In the genomic region with DNA sequence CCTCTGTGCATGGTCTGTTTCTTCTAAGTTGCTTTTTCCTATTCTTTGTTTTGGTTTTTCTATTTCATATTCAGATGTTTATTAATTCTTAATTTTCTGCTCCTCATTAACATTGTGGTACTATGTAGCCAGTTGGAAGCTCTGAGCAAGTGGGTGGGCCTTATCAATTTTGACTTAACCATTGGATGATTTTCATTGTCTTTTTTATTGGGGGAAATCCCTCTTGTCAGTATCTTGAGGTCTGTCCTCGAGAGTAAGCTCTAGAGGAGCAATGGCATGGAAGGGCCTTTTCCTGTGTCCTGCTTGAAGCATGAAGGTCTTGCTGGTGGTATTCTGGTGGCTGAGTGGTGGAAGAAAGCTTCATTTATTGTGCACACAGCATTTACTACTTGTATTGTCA, we compare ENCODE assay signal across 7 cellular contexts. TPM values are rescaled to one million over a fixed set of nuclear protein-coding genes. Genes with fewer than 3 reads are reported as not detected.
DNase-seq lines count a peak whose midpoint lies in the region; ATAC-seq, FAIRE-seq and TF ChIP-seq lines count a peak whose summit lies in the region.
"Not testable (repeated sequence)": the region's sequence is repeated elsewhere in the genome, so short reads cannot be mapped to it uniquely, and the experiment has no call there.

No MANE protein-coding gene starts in this region.

- CTCF ChIA-PET in OCI-LY7 (lab: Charles Lee; ENCODE audit: unreplicated experiment) = not testable (repeated sequence)
- CTCF ChIA-PET in activated CD4-positive, alpha-beta T cell treated with anti-CD3 and anti-CD28 coated beads for 36 hours (lab: Charles Lee) = interaction anchor here (0.8 kb wide), 1 partner anchor 18 kb away, joined by 3 read pairs; no protein-coding TSS in a partner anchor
- CTCF ChIA-PET in GM12878 (lab: Yijun Ruan, JAX) = interaction anchor here (1.0 to 3.3 kb wide), 5 partner anchors 18 to 56 kb away, joined by 3 to 12 read pairs (median 5); no protein-coding TSS in a partner anchor

- TF ChIP-seq RAD21 in GM12878 (IDR thresholded peaks at IDR 0.05; ENCODE audit: insufficient read depth, low read depth, low read length) = not testable (repeated sequence)

- H3K4me2 ChIP-seq in DOHH2 (ENCODE audit: low read length) (peak overlapping the region; percentile 80), OCI-LY7 (ENCODE audit: low read length) (peak overlapping the region; percentile 63), GM12878 (ENCODE audit: control insufficient read depth, insufficient read depth) (peak overlapping the region; percentile 97)
- H3K4me2 ChIP-seq in trophoblast cell (ENCODE audit: low read length) = not testable (repeated sequence)

- peak overlapping the region; percentile 51 for H3K4me3 Mint-ChIP-seq in activated CD4-positive, alpha-beta T cell treated with anti-CD3 and anti-CD28 coated beads for 36 hours
- peak overlapping the region; percentile 72 for H3K4me3 Mint-ChIP-seq in activated T-helper 17 cell treated with anti-CD3 and anti-CD28 coated beads, Interleukin-2, amount 50 U/mL, for 72 hours
- H3K4me3 Mint-ChIP-seq in memory B cell = peak overlapping the region; percentile 72

- H3K9ac ChIP-seq in GM12878 (ENCODE audit: control insufficient read depth, insufficient read depth, low read length); trophoblast cell (ENCODE audit: low read length): not testable (repeated sequence)

- H3K4ac ChIP-seq in trophoblast cell (ENCODE audit: low read depth, low read length) = peak overlapping the region; percentile 83

- in situ Hi-C loops in GM12878 (cut with MboI) = not testable (repeated sequence)

- not testable (repeated sequence) for H3K23ac ChIP-seq in trophoblast cell (ENCODE audit: low read length)

- H3K9me3 ChIP-seq in DOHH2 (ENCODE audit: control insufficient read depth, insufficient read depth, low read length); OCI-LY7 (ENCODE audit: low read length); GM12878 (replicated peaks; ENCODE audit: control insufficient read depth, insufficient read depth, low read length); trophoblast cell (ENCODE audit: insufficient read depth, low read depth, low read length): not testable (repeated sequence)

- not testable (repeated sequence) for H2BK5ac ChIP-seq in trophoblast cell (ENCODE audit: low read depth, low read length, poor library complexity)

- peak overlapping the region; percentile 66 for H3K27ac ChIP-seq in DOHH2 (ENCODE audit: low read depth, low read length)
- peak overlapping the region; percentile 50 for H3K27ac ChIP-seq in OCI-LY7 (ENCODE audit: low read depth, low read length, poor library complexity, severe bottlenecking)
- H3K27ac ChIP-seq in GM12878 (ENCODE audit: control insufficient read depth, insufficient read depth) = peak overlapping the region; percentile 33; the same call in 1 of the 2 replicates
- not testable (repeated sequence) for H3K27ac ChIP-seq in trophoblast cell (ENCODE audit: low read depth, low read length)

- peaks cover 59% of the 10 kb centered on the region for H3K4me1 Mint-ChIP-seq in activated CD4-positive, alpha-beta T cell treated with anti-CD3 and anti-CD28 coated beads for 36 hours
- peaks cover 35% of the 10 kb centered on the region for H3K4me1 Mint-ChIP-seq in activated T-helper 17 cell treated with anti-CD3 and anti-CD28 coated beads, Interleukin-2, amount 50 U/mL, for 72 hours
- H3K4me1 Mint-ChIP-seq in memory B cell = peaks cover 39% of the 10 kb centered on the region

- not testable (repeated sequence) for DNase-seq in OCI-LY7 (ENCODE audit: low spot score); activated CD4-positive, alpha-beta T cell treated with anti-CD3 and anti-CD28 coated beads for 36 hours; GM12878 (ENCODE audit: low read depth, low spot score); memory B cell (ENCODE audit: low spot score in 2 of 2); trophoblast cell

- not testable (repeated sequence) for H3K27me3 ChIP-seq in DOHH2 (ENCODE audit: control insufficient read depth, low read length); GM12878 (replicated peaks in 1 of 2; ENCODE audit: control insufficient read depth in 2 of 2, insufficient read depth in 2 of 2, low read length in 1 of 2); trophoblast cell (ENCODE audit: insufficient read depth, low read length)

- H3K79me1 ChIP-seq in trophoblast cell (ENCODE audit: low read length) = not testable (repeated sequence)

- peaks cover 33% of the 10 kb centered on the region for H3K36me3 Mint-ChIP-seq in activated CD4-positive, alpha-beta T cell treated with anti-CD3 and anti-CD28 coated beads for 36 hours (ENCODE audit: low read depth)
- peaks cover 30% of the 10 kb centered on the region for H3K36me3 Mint-ChIP-seq in activated T-helper 17 cell treated with anti-CD3 and anti-CD28 coated beads, Interleukin-2, amount 50 U/mL, for 72 hours (ENCODE audit: low read depth)
- peaks cover 10% of the 10 kb centered on the region for H3K36me3 Mint-ChIP-seq in memory B cell

- RAD21 ChIA-PET in GM12878 (lab: Charles Lee; ENCODE audit: unreplicated experiment) = interaction anchor here (0.7 to 1.1 kb wide), 2 partner anchors 16 to 32 kb away, joined by 3 read pairs; a partner anchor contains a TSS

- SMC1A ChIA-PET in GM12878 (lab: Charles Lee; ENCODE audit: uncharacterized antibody, unreplicated experiment) = interaction anchor here (0.8 to 1.7 kb wide), 6 partner anchors 20 to 57 kb away, joined by 3 to 5 read pairs (median 4); no protein-coding TSS in a partner anchor

- H3K18ac ChIP-seq in trophoblast cell (ENCODE audit: low read length) = not testable (repeated sequence)

- H3K14ac ChIP-seq in trophoblast cell (ENCODE audit: low read length) = not testable (repeated sequence)

- not testable (repeated sequence) for H4K12ac ChIP-seq in trophoblast cell (ENCODE audit: low read depth, low read length)

- not testable (repeated sequence) for H3K9me2 ChIP-seq in DOHH2 (replicated peaks; ENCODE audit: control insufficient read depth, low read length); OCI-LY7 (ENCODE audit: insufficient read depth, low read length)

- POLR2A ChIA-PET in OCI-LY7 (lab: Charles Lee) = interaction anchor here (0.6 to 1.2 kb wide), 5 partner anchors 11 to 229 kb away, joined by 3 to 4 read pairs (median 3); no protein-coding TSS in a partner anchor
- POLR2A ChIA-PET in activated CD4-positive, alpha-beta T cell treated with anti-CD3 and anti-CD28 coated beads for 36 hours (lab: Charles Lee) = not testable (repeated sequence)
- POLR2A ChIA-PET in GM12878 (lab: Charles Lee) = interaction anchor here (1.1 kb wide), 1 partner anchor 38 kb away, joined by 6 read pairs; no protein-coding TSS in a partner anchor

- not testable (repeated sequence) for TF ChIP-seq CTCF in DOHH2 (IDR thresholded peaks at IDR 0.05; ENCODE audit: low read depth, low read length, poor library complexity, severe bottlenecking); OCI-LY7 (conservative IDR thresholded peaks at IDR 0.05; ENCODE audit: low read length); GM12878 (IDR thresholded peaks at IDR 0.05 in 2 of 3, conservative IDR thresholded peaks at IDR 0.05 in 1 of 3; ENCODE audit: control insufficient read depth in 2 of 3, extremely low read depth in 1 of 3, insufficient read depth in 1 of 3, low read depth in 3 of 3, low read length in 3 of 3)

- TF ChIP-seq POLR2A in GM12878 (IDR thresholded peaks at IDR 0.05; ENCODE audit: low read depth, low read length) = not testable (repeated sequence)

- not testable (repeated sequence) for H4K8ac ChIP-seq in trophoblast cell (ENCODE audit: low read depth, low read length)

- TF ChIP-seq EP300 in GM12878 (IDR thresholded peaks at IDR 0.05; ENCODE audit: borderline replicate concordance in 1 of 2, control insufficient read depth in 1 of 2, low read depth in 2 of 2, low read length in 2 of 2) = not testable (repeated sequence)

- not testable (repeated sequence) for H2AK5ac ChIP-seq in trophoblast cell (ENCODE audit: low read length)

- H3K27ac Mint-ChIP-seq in activated CD4-positive, alpha-beta T cell treated with anti-CD3 and anti-CD28 coated beads for 36 hours = peak overlapping the region; percentile 22
- H3K27ac Mint-ChIP-seq in activated T-helper 17 cell treated with anti-CD3 and anti-CD28 coated beads, Interleukin-2, amount 50 U/mL, for 72 hours = peak overlapping the region; percentile 79
- H3K27ac Mint-ChIP-seq in memory B cell = peak overlapping the region; percentile 91

- not testable (repeated sequence) for H2AFZ ChIP-seq in OCI-LY7 (ENCODE audit: low read length); GM12878 (ENCODE audit: control insufficient read depth, low read depth, low read length); trophoblast cell (ENCODE audit: insufficient read depth, low read length, poor library complexity)

- peak; percentile 58 for ATAC-seq in activated CD4-positive, alpha-beta T cell treated with anti-CD3 and anti-CD28 coated beads for 36 hours
- not testable (repeated sequence) for ATAC-seq in activated T-helper 17 cell treated with anti-CD3 and anti-CD28 coated beads, Interleukin-2, amount 50 U/mL, for 72 hours (replicated peaks); memory B cell (ENCODE audit: low read depth)
- ATAC-seq in GM12878 = peak; percentile 54

- H4K20me1 ChIP-seq in DOHH2 (ENCODE audit: control insufficient read depth, insufficient read depth, low read depth, low read length) (peaks cover 33% of the 10 kb centered on the region), OCI-LY7 (ENCODE audit: insufficient read depth, low read length) (peaks cover 21% of the 10 kb centered on the region)
- not testable (repeated sequence) for H4K20me1 ChIP-seq in GM12878 (ENCODE audit: control insufficient read depth, insufficient read depth)

- not testable (repeated sequence) for H4K91ac ChIP-seq in trophoblast cell (ENCODE audit: low read depth, low read length)

- not testable (repeated sequence) for H3K9me3 Mint-ChIP-seq in activated CD4-positive, alpha-beta T cell treated with anti-CD3 and anti-CD28 coated beads for 36 hours (ENCODE audit: low read depth); activated T-helper 17 cell treated with anti-CD3 and anti-CD28 coated beads, Interleukin-2, amount 50 U/mL, for 72 hours; memory B cell

- H3K36me3 ChIP-seq in DOHH2 (ENCODE audit: control insufficient read depth, low read length) (peaks cover 81% of the 10 kb centered on the region), OCI-LY7 (ENCODE audit: insufficient read depth, low read length) (peaks cover 51% of the 10 kb centered on the region)
- not testable (repeated sequence) for H3K36me3 ChIP-seq in GM12878 (ENCODE audit: control insufficient read depth in 2 of 2, insufficient read depth in 2 of 2, low read length in 1 of 2); trophoblast cell (ENCODE audit: control insufficient read depth in 1 of 2, insufficient read depth in 2 of 2, low read length in 2 of 2)

- intact Hi-C loops in OCI-LY7 (cut with micrococcal nuclease; ENCODE audit: unreplicated experiment); activated CD4-positive, alpha-beta T cell treated with anti-CD3 and anti-CD28 coated beads for 36 hours (cut with DNase I, micrococcal nuclease); GM12878 (cut with micrococcal nuclease; ENCODE audit: unreplicated experiment): not testable (repeated sequence)

- not testable (repeated sequence) for H2BK120ac ChIP-seq in trophoblast cell (ENCODE audit: insufficient read depth, low read length, poor library complexity)

- H2BK12ac ChIP-seq in trophoblast cell (ENCODE audit: low read length) = not testable (repeated sequence)

- not testable (repeated sequence) for H3K27me3 Mint-ChIP-seq in activated CD4-positive, alpha-beta T cell treated with anti-CD3 and anti-CD28 coated beads for 36 hours; activated T-helper 17 cell treated with anti-CD3 and anti-CD28 coated beads, Interleukin-2, amount 50 U/mL, for 72 hours; memory B cell

- H3K4me1 ChIP-seq in DOHH2 (ENCODE audit: control insufficient read depth, low read length) (peaks cover 80% of the 10 kb centered on the region), OCI-LY7 (ENCODE audit: insufficient read depth, low read length, poor library complexity, severe bottlenecking) (peaks cover 50% of the 10 kb centered on the region)
- H3K4me1 ChIP-seq in GM12878 (ENCODE audit: control insufficient read depth, insufficient read depth, low read length); trophoblast cell (ENCODE audit: control insufficient read depth in 1 of 2, insufficient read depth in 2 of 2, low read length in 2 of 2): not testable (repeated sequence)

- FAIRE-seq in GM12878 (lab: Jason Lieb, UNC) = not testable (repeated sequence)

- not testable (repeated sequence) for BruUV-seq in OCI-LY7 (replicated peaks; lab: Mats Ljungman, UMichigan); GM12878 (replicated peaks; lab: Mats Ljungman, UMichigan)

- 0% methylated on average over 1 of the region's 1 CpG for WGBS in GM12878 (ENCODE audit: insufficient coverage, insufficient replicate concordance, low lambda C conversion rate, missing lambda C conversion rate)
- WGBS in trophoblast cell (ENCODE audit: extremely low coverage, insufficient coverage, insufficient read length) = no CpG with 5 or more reads among the region's 1 CpG

- H3K79me2 ChIP-seq in DOHH2 (ENCODE audit: control insufficient read depth, low read length) = peaks cover 100% of the 10 kb centered on the region
- peaks cover 100% of the 10 kb centered on the region for H3K79me2 ChIP-seq in OCI-LY7 (ENCODE audit: insufficient read depth, low read depth, low read length)
- H3K79me2 ChIP-seq in GM12878 (ENCODE audit: control insufficient read depth, insufficient read depth, low read length) = peaks cover 76% of the 10 kb centered on the region
- H3K79me2 ChIP-seq in trophoblast cell (ENCODE audit: control insufficient read depth, insufficient read depth, low read length, poor library complexity) = not testable (repeated sequence)

- H3F3A ChIP-seq in DOHH2 (ENCODE audit: control insufficient read depth, insufficient read depth) = peaks cover 49% of the 10 kb centered on the region

- H3K4me3 ChIP-seq in DOHH2 (ENCODE audit: low read length) = peak overlapping the region; percentile 69
- peak overlapping the region; percentile 26 for H3K4me3 ChIP-seq in OCI-LY7 (ENCODE audit: low read depth, low read length, poor library complexity, severe bottlenecking)
- 0 out of 2 replicates have a peak overlapping the region, but pooled peaks have one; percentile 10 for H3K4me3 ChIP-seq in GM12878
- not testable (repeated sequence) for H3K4me3 ChIP-seq in trophoblast cell (ENCODE audit: low read depth, low read length)

RNA-seq across cellular contexts. Expression of a gene that starts 31.1 kb away (rescaled TPM):
- 86.1 and 104 TPM in 2 replicates for total RNA-seq in OCI-LY7 (2014; rRNA removed; shearing (Covaris generic))
- total RNA-seq in OCI-LY7 (2022) (211 and 212 TPM in 2 replicates), GM12878 (2014; rRNA removed) (47.9 and 49.9 TPM in 2 replicates), GM12878 (2014; rRNA removed; fragmentation: Illumina TruSeq; extraction: Trizol) (62.3 and 67.1 TPM in 2 replicates), GM12878 (2021) (69.1 and 75.6 TPM in 2 replicates)
- 100 to 1,000 TPM in 1 of 2 experiments, 10 to 100 TPM in 1; 77.6 to 109 TPM for total RNA-seq in activated CD4-positive, alpha-beta T cell treated with anti-CD3 and anti-CD28 coated beads for 36 hours
- total RNA-seq in activated T-helper 17 cell treated with anti-CD3 and anti-CD28 coated beads, Interleukin-2, amount 50 U/mL, for 72 hours = 10 to 100 TPM; 73.7 to 86.4 TPM
- total RNA-seq in GM12878 (2013; cell fraction: nucleolus; rRNA removed) = 404 and 430 TPM in 2 replicates
- polyA plus RNA-seq in GM12878 (2011; ENCODE audit: low read depth) = 31.5 TPM
- polyA plus RNA-seq in GM12878 (2011; rRNA removed) (63.2 and 78.3 TPM in 2 replicates), GM12878 (2014; fragmentation: Illumina TruSeq; extraction: Trizol) (72.6 and 74.0 TPM in 2 replicates), GM12878 (2014; fragmentation: Nextera tagmentation; extraction: Ambion mirVana) (10 to 100 TPM; 32.9 to 39.7 TPM), GM12878 (2014; rRNA removed) (38.2 and 43.5 TPM in 2 replicates), GM12878 (2016; fragmentation: Nextera tagmentation; extraction: Ambion mirVana) (10 to 100 TPM; 19.4 to 22.9 TPM)
- 45.7 and 47.4 TPM in 2 replicates for polyA plus RNA-seq in GM12878 (2011; cell fraction: cytosol; rRNA removed)
- polyA plus RNA-seq in GM12878 (2011; cell fraction: nucleus; rRNA removed) = 74.9 and 87.1 TPM in 2 replicates
- 44.1 and 50.9 TPM in 2 replicates for polyA plus RNA-seq in GM12878 (2012)
- 130 and 227 TPM in 2 replicates for polyA minus RNA-seq in GM12878 (2011; rRNA and poly(A)+ RNA removed)
- polyA minus RNA-seq in GM12878 (2011; cell fraction: cytosol; rRNA and poly(A)+ RNA removed) = 43.3 and 51.4 TPM in 2 replicates
- 52.3 and 86.8 TPM in 2 replicates for polyA minus RNA-seq in GM12878 (2011; cell fraction: nucleus; rRNA and poly(A)+ RNA removed)
- 42.2 and 45.2 TPM in 2 replicates for polyA plus RNA-seq in trophoblast cell (2013)

Comparison
In these comparisons a context has a peak if more than half of its experiments do, and no peak if none do; other contexts are left out.
1. H3K27ac Mint-ChIP-seq: peak in every context shown above with its lines; median percentile 91 in memory B cell; 79 in activated T-helper 17 cell treated with anti-CD3 and anti-CD28 coated beads, Interleukin-2, amount 50 U/mL, for 72 hours; 22 in activated CD4-positive, alpha-beta T cell treated with anti-CD3 and anti-CD28 coated beads for 36 hours.